In the genomic region with DNA sequence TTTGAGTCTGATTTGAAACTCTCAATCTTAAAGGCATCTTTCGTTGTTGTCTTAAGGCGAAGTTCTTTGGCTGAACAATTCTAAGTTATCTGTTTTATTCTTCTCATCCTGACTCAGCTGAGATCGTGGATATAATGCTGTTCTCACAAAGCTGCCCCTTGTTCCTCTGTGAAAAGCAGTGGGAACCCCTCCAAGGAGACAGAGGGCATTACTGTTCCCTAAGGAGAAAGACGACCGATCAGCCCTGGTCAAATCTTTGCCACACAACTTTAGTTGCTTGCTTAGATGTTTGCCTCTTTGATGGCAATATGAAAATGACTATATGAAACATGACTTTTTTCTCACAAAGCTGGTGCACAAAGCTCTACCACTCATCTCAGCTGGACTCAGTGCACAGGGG, we compare ENCODE assay signal across 23 cellular contexts.
DNase-seq lines count a peak whose midpoint lies in the region; ATAC-seq and TF ChIP-seq lines count a peak whose summit lies in the region.
"Had no signal": no experiment of that assay in that cellular context is flagged by ENCODE, and none has a peak within 500 bp of the region (broad histone marks: within the 10 kb centered on the region; RNA-seq: fewer than 3 reads in every experiment).

No MANE protein-coding gene starts in this region.

- H3K27me3 ChIP-seq in CD4-positive, alpha-beta T cell (ENCODE audit: control insufficient read depth, insufficient read depth, low read length) = no peaks in the 10 kb centered on the region
- H3K27me3 ChIP-seq: MG63 had no signal

- no peak overlapping the region for H3K4me3 Mint-ChIP-seq in CD4-positive, alpha-beta T cell
- H3K4me3 Mint-ChIP-seq in T-helper 17 cell = no peak overlapping the region
- H3K4me3 Mint-ChIP-seq: CD4-positive, alpha-beta memory T cell; IgD-negative memory B cell had no signal

- H3K9me3 ChIP-seq in CD4-positive, alpha-beta T cell (ENCODE audit: control insufficient read depth, low read length) = no peaks in the 10 kb centered on the region
- H3K9me3 ChIP-seq in T-helper 17 cell (ENCODE audit: control insufficient read depth, low read length, poor library complexity, severe bottlenecking) = no peaks in the 10 kb centered on the region
- H3K9me3 ChIP-seq: HAP-1, MG63 had no signal

- no peak for ATAC-seq in CD4-positive, alpha-beta T cell (ENCODE audit: poor library complexity)
- no peak for ATAC-seq in stimulated activated naive CD8-positive, alpha-beta T cell treated with anti-CD3 and anti-CD28 coated beads, Interleukin-15, Interleukin-2, amounts not matched to agents 100 U/mL and 50 U/mL, for 24 hours
- no peak for ATAC-seq in T-helper 17 cell
- ATAC-seq: GM12878 had no signal

- POLR2A ChIA-PET in CD4-positive, alpha-beta T cell (lab: Charles Lee) = no interaction called here

- H3K27ac Mint-ChIP-seq in CD4-positive, alpha-beta T cell = no peak overlapping the region
- H3K27ac Mint-ChIP-seq in T-helper 17 cell = no peak overlapping the region
- H3K27ac Mint-ChIP-seq: CD4-positive, alpha-beta memory T cell; IgD-negative memory B cell had no signal

- no peak for TF ChIP-seq CTCF in CD4-positive, alpha-beta T cell (IDR thresholded peaks at IDR 0.05)

- no peaks in the 10 kb centered on the region for H3K4me1 Mint-ChIP-seq in CD4-positive, alpha-beta T cell (ENCODE audit: low read depth)
- H3K4me1 Mint-ChIP-seq in T-helper 17 cell = no peaks in the 10 kb centered on the region
- H3K4me1 Mint-ChIP-seq: CD4-positive, alpha-beta memory T cell; IgD-negative memory B cell had no signal

- intact Hi-C loops in CD4-positive, alpha-beta T cell (cut with DNase I, micrococcal nuclease) = no loop called here

- peaks cover 5% of the 10 kb centered on the region for H3K9me3 Mint-ChIP-seq in CD4-positive, alpha-beta T cell

- DNase-seq in COLO829 (ENCODE audit: low spot score) (peak; percentile 21), caudate nucleus (lab: John Stamatoyannopoulos, UW) (peak in 28 of 61 donors; percentile 2 to 59 (median 29)), hippocampal formation (lab: John Stamatoyannopoulos, UW) (peak; percentile 35 to 41), nucleus accumbens (lab: John Stamatoyannopoulos, UW) (peak in 34 of 56 donors; percentile 6 to 70 (median 25)), NCI-H1417 treated with DMSO at 0.1 percent for 48 hours (lab: John Stamatoyannopoulos, UW) (no peak), T-helper 17 cell (no peak)
- DNase-seq in CD4-positive, alpha-beta T cell = no peak
- no peak for DNase-seq in stimulated activated naive CD8-positive, alpha-beta T cell treated with anti-CD3 and anti-CD28 coated beads, Interleukin-15, Interleukin-2, amounts not matched to agents 100 U/mL and 50 U/mL, for 24 hours
- DNase-seq: Calu3; CD4-positive, alpha-beta memory T cell; DMS53; EL; Kasumi-1; MG63; NCI-H1048; NCI-H1436 treated with DMSO at 0.1 percent for 48 hours; NCI-H2029; NCI-H345; NCI-H526; PC-9 had no signal

- no peaks in the 10 kb centered on the region for H3K36me3 Mint-ChIP-seq in CD4-positive, alpha-beta T cell (ENCODE audit: low read depth)
- H3K36me3 Mint-ChIP-seq in T-helper 17 cell (ENCODE audit: low read depth) = no peaks in the 10 kb centered on the region
- H3K36me3 Mint-ChIP-seq: CD4-positive, alpha-beta memory T cell; IgD-negative memory B cell had no signal

- H3K27ac ChIP-seq in caudate nucleus (ENCODE audit: low read depth, low read length) = peak overlapping the region; percentile 93
- no peak overlapping the region for H3K27ac ChIP-seq in CD4-positive, alpha-beta T cell (ENCODE audit: low read depth, low read length)
- H3K27ac ChIP-seq: PC-9 had no signal

- CTCF ChIA-PET in CD4-positive, alpha-beta T cell (lab: Charles Lee) = no interaction called here

- H3K27me3 Mint-ChIP-seq in CD4-positive, alpha-beta T cell = no peaks in the 10 kb centered on the region
- no peaks in the 10 kb centered on the region for H3K27me3 Mint-ChIP-seq in T-helper 17 cell
- H3K27me3 Mint-ChIP-seq: CD4-positive, alpha-beta memory T cell; IgD-negative memory B cell had no signal

Comparison
In these comparisons a context has a peak if more than half of its experiments do, and no peak if none do; other contexts are left out.
1. DNase-seq: peak in COLO829 (single experiment), hippocampal formation (2 of 2) and nucleus accumbens (34 of 56); none in CD4-positive, alpha-beta T cell (0 of 10), stimulated activated naive CD8-positive, alpha-beta T cell treated with anti-CD3 and anti-CD28 coated beads, Interleukin-15, Interleukin-2, amounts not matched to agents 100 U/mL and 50 U/mL, for 24 hours (single experiment), NCI-H1417 treated with DMSO at 0.1 percent for 48 hours (single experiment) and T-helper 17 cell (0 of 3).